9 cellular contexts compared by ENCODE assay signal in genomic region chr12:89951050-89951693, GRCh38.
A peak's percentile ranks its signal among the peaks of the same experiment; 100 is the strongest.
DNase-seq lines count a peak whose midpoint lies in the region; ATAC-seq, FAIRE-seq and TF ChIP-seq lines count a peak whose summit lies in the region.
"Had no signal": no experiment of that assay in that cellular context is flagged by ENCODE, and none has a peak within 500 bp of the region (broad histone marks: within the 10 kb centered on the region; RNA-seq: fewer than 3 reads in every experiment).

No MANE protein-coding gene starts in this region.

- no peak overlapping the region for H3K4me3 ChIP-seq in astrocyte of the spinal cord (ENCODE audit: low read depth, low read length)

- peaks cover 25 to 27% of the 10 kb centered on the region in 2 donors for H3K4me1 Mint-ChIP-seq in natural killer cell

- H3K27me3 Mint-ChIP-seq in natural killer cell (ENCODE audit: low read depth in 2 of 2): no peaks in the 10 kb centered on the region

- ATAC-seq in HG03280 (IDR thresholded peaks at IDR 0.05; ENCODE audit: unreplicated experiment): peak; percentile 29
- peak in 1 of 3 donors; percentile 12 for ATAC-seq in natural killer cell
- ATAC-seq in GM19397 (IDR thresholded peaks at IDR 0.05; ENCODE audit: unreplicated experiment): no peak
- no peak for ATAC-seq in GM19328 (IDR thresholded peaks at IDR 0.05; ENCODE audit: unreplicated experiment)

- H3K27ac Mint-ChIP-seq in natural killer cell: peak overlapping the region; percentile 75 to 89

- H3K9me3 Mint-ChIP-seq in natural killer cell: no peaks in the 10 kb centered on the region

- no peak for TF ChIP-seq POLR2A in GM12892 (IDR thresholded peaks at IDR 0.05; ENCODE audit: low read depth, low read length)

- in situ Hi-C loops in astrocyte of the spinal cord (cut with HindIII; ENCODE audit: low sequenced_read_pairs): no loop called here

- no peak for TF ChIP-seq CTCF in astrocyte of the spinal cord (IDR thresholded peaks at IDR 0.05; ENCODE audit: low read depth, low read length)
- TF ChIP-seq CTCF in natural killer cell (IDR thresholded peaks at IDR 0.05): no peak

- FAIRE-seq in GM12892 (lab: Jason Lieb, UNC): peak; percentile 33

- H3K36me3 Mint-ChIP-seq in natural killer cell: no peaks in the 10 kb centered on the region

- no peak overlapping the region for H3K4me3 Mint-ChIP-seq in natural killer cell

- DNase-seq in GM12892 (ENCODE audit: insufficient read length) (no peak), astrocyte of the spinal cord (ENCODE audit: low read depth, low spot score) (peak; percentile 60), natural killer cell (no peak), NCI-H345 treated with DMSO at 0.1 percent for 48 hours (lab: John Stamatoyannopoulos, UW; ENCODE audit: unreplicated experiment) (no peak), NCI-H526 (lab: John Stamatoyannopoulos, UW) (no peak)
- DNase-seq: cortex of kidney had no signal

- intact Hi-C loops in natural killer cell (cut with micrococcal nuclease): loop anchor here (2.0 kb wide), 3 partner anchors 70 to 242 kb away; partner anchors contain the start of gene ATP2B1
